In the genomic region with DNA sequence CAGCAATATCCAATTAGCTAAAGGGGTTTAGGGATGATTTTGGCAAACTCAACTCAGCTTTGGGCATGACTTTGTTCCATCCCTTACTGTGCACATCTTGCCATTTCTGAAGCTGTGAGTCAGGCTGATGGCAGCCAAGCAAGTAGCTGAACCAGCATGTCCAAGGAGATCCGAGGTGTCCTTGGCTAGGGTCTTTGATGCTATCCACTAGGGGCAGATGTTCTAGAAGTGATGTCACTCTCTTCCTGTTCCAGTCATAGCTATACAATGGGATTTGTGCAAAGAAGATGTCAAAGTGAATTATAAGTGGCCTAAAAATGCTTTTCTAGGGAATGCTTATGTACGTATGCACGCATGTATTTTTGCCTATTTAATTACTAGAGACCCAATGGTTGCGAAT, we compare ENCODE assay signal across 21 cellular contexts.
DNase-seq lines count a peak whose midpoint lies in the region; ATAC-seq and TF ChIP-seq lines count a peak whose summit lies in the region.
"Had no signal": no experiment of that assay in that cellular context is flagged by ENCODE, and none has a peak within 500 bp of the region (broad histone marks: within the 10 kb centered on the region; RNA-seq: fewer than 3 reads in every experiment).

No MANE protein-coding gene starts in this region.

- H2AK5ac ChIP-seq in IMR-90 (ENCODE audit: low read depth, low read length), result peak overlapping the region; percentile 35; the same call in 1 of the 2 replicates
- H2AK5ac ChIP-seq in mesendoderm (ENCODE audit: low read length), result no peak overlapping the region

- peak; percentile 34; the same call in 1 of the 2 replicates for ATAC-seq in IMR-90 (ENCODE audit: low read depth)
- no peak for ATAC-seq in activated CD4-positive, alpha-beta T cell treated with anti-CD3 and anti-CD28 coated beads for 36 hours
- no peak for ATAC-seq in HG03175 (IDR thresholded peaks at IDR 0.05; ENCODE audit: unreplicated experiment)
- ATAC-seq: lower lobe of right lung; stimulated activated naive CD8-positive, alpha-beta T cell treated with anti-CD3 and anti-CD28 coated beads, Interleukin-15, amount 100 ng/mL, for 72 hours had no signal

- H3K9me3 ChIP-seq in IMR-90 (ENCODE audit: control insufficient read depth, insufficient read depth, low read length), result no peaks in the 10 kb centered on the region
- H3K9me3 ChIP-seq: BLaER1, esophagus squamous epithelium, HAP-1, lower lobe of right lung had no signal

- H3K4me3 ChIP-seq in IMR-90 (ENCODE audit: insufficient read depth, low read depth, low read length) (no peak overlapping the region), choroid plexus epithelial cell (ENCODE audit: low read depth, low read length) (no peak overlapping the region), mesendoderm (ENCODE audit: low read length) (no peak overlapping the region)
- H3K4me3 ChIP-seq: BLaER1, esophagus squamous epithelium, HAP-1, lower lobe of right lung had no signal

- in situ Hi-C loops in IMR-90 (cut with MboI; ENCODE audit: low sequenced_read_pairs), result no loop called here

- H3K27ac Mint-ChIP-seq in activated CD4-positive, alpha-beta T cell treated with anti-CD3 and anti-CD28 coated beads for 36 hours, result no peak overlapping the region
- H3K27ac Mint-ChIP-seq: IgD-negative memory B cell; nephron; stimulated activated naive CD8-positive, alpha-beta T cell treated with anti-CD3 and anti-CD28 coated beads, Interleukin-15, amount 100 ng/mL, for 72 hours had no signal

- no peak overlapping the region for H2AK9ac ChIP-seq in IMR-90 (replicated peaks; ENCODE audit: low read depth, low read length, poor library complexity)

- peak overlapping the region; percentile 40 for H2AFZ ChIP-seq in IMR-90 (replicated peaks; ENCODE audit: low read length, poor library complexity)

- H3K79me1 ChIP-seq in IMR-90 (ENCODE audit: low read depth in 1 of 2, low read length in 2 of 2) (no peaks in the 10 kb centered on the region), mesendoderm (ENCODE audit: low read length) (no peaks in the 10 kb centered on the region)

- H3K27me3 ChIP-seq in IMR-90 (ENCODE audit: control insufficient read depth, insufficient read depth, low read length) (no peaks in the 10 kb centered on the region), mesendoderm (ENCODE audit: insufficient read depth, low read length, poor library complexity) (no peaks in the 10 kb centered on the region)
- H3K27me3 ChIP-seq: BLaER1, esophagus squamous epithelium had no signal

- DNase-seq in AG20443 (ENCODE audit: low spot score), result peak; percentile 21
- DNase-seq in IMR-90, result peak; percentile 82
- peak; percentile 53 for DNase-seq in choroid plexus epithelial cell (ENCODE audit: low read depth)
- DNase-seq in mesendoderm, result peak; percentile 24
- DNase-seq in activated CD4-positive, alpha-beta T cell treated with anti-CD3 and anti-CD28 coated beads for 36 hours, result no peak
- DNase-seq in GM03348 (ENCODE audit: low spot score), result no peak
- DNase-seq in NCI-H524 treated with DMSO at 0.1 percent for 48 hours (lab: John Stamatoyannopoulos, UW), result no peak
- DNase-seq: activated effector memory CD4-positive, alpha-beta T cell treated with anti-CD3 and anti-CD28 coated beads, Interleukin-2, amount 50 U/mL, for 16 hours; amygdala; DMS79 treated with DMSO at 0.1 percent for 48 hours; esophagus squamous epithelium; lower lobe of right lung; NCI-H774; RPMI8226; stimulated activated naive CD8-positive, alpha-beta T cell treated with anti-CD3 and anti-CD28 coated beads, Interleukin-15, amount 100 ng/mL, for 72 hours had no signal

- no peaks in the 10 kb centered on the region for H3K36me3 Mint-ChIP-seq in activated CD4-positive, alpha-beta T cell treated with anti-CD3 and anti-CD28 coated beads for 36 hours (ENCODE audit: low read depth)
- H3K36me3 Mint-ChIP-seq: IgD-negative memory B cell had no signal

- H3K4ac ChIP-seq in IMR-90 (ENCODE audit: low read depth, low read length) (peak overlapping the region; percentile 47; the same call in 1 of the 2 replicates), mesendoderm (ENCODE audit: low read depth, low read length) (no peak overlapping the region)

- no peak overlapping the region for H3K9ac ChIP-seq in IMR-90 (ENCODE audit: low read depth, low read length)
- no peak overlapping the region for H3K9ac ChIP-seq in mesendoderm (ENCODE audit: low read length)
- H3K9ac ChIP-seq: BLaER1 had no signal

- no peaks in the 10 kb centered on the region for H3K79me2 ChIP-seq in mesendoderm (ENCODE audit: control insufficient read depth, insufficient read depth, low read length)

- H4K8ac ChIP-seq in IMR-90 (ENCODE audit: low read depth in 2 of 2, low read length in 2 of 2), result peak overlapping the region in 1 of 2 experiments; percentile 79; a peak in 2 of 4 replicates
- H4K8ac ChIP-seq in mesendoderm (ENCODE audit: low read depth, low read length), result no peak overlapping the region

- peaks cover 15% of the 10 kb centered on the region for H3K4me1 ChIP-seq in IMR-90 (ENCODE audit: control insufficient read depth, insufficient read depth, low read length)
- H3K4me1 ChIP-seq in mesendoderm (ENCODE audit: control insufficient read depth, low read depth, low read length), result no peaks in the 10 kb centered on the region
- H3K4me1 ChIP-seq: BLaER1, esophagus squamous epithelium, HAP-1, lower lobe of right lung had no signal

- POLR2A ChIA-PET in IMR-90 (lab: Charles Lee; ENCODE audit: unreplicated experiment), result no interaction called here
- POLR2A ChIA-PET in activated CD4-positive, alpha-beta T cell treated with anti-CD3 and anti-CD28 coated beads for 36 hours (lab: Charles Lee), result no interaction called here

- peak overlapping the region; percentile 40; the same call in 1 of the 2 replicates for H4K5ac ChIP-seq in IMR-90 (ENCODE audit: low read depth, low read length)
- H4K5ac ChIP-seq in mesendoderm (ENCODE audit: low read length), result no peak overlapping the region

- dilution Hi-C loops in IMR-90 (cut with HindIII; ENCODE audit: low sequenced_read_pairs, unreplicated experiment), result no loop called here

- peak overlapping the region; percentile 63; the same call in 1 of the 2 replicates for H3K18ac ChIP-seq in IMR-90 (ENCODE audit: low read depth, low read length)
- H3K18ac ChIP-seq in mesendoderm (ENCODE audit: low read length), result no peak overlapping the region

- H3K56ac ChIP-seq in IMR-90 (ENCODE audit: extremely low read depth, insufficient read depth, low read length) (no peak overlapping the region), mesendoderm (ENCODE audit: low read length) (no peak overlapping the region)

- H3K27me3 Mint-ChIP-seq in activated CD4-positive, alpha-beta T cell treated with anti-CD3 and anti-CD28 coated beads for 36 hours, result peaks cover 4% of the 10 kb centered on the region
- H3K27me3 Mint-ChIP-seq: stimulated activated naive CD8-positive, alpha-beta T cell treated with anti-CD3 and anti-CD28 coated beads, Interleukin-15, amount 100 ng/mL, for 72 hours had no signal

- H3K4me3 Mint-ChIP-seq in activated CD4-positive, alpha-beta T cell treated with anti-CD3 and anti-CD28 coated beads for 36 hours, result no peak overlapping the region
- H3K4me3 Mint-ChIP-seq: IgD-negative memory B cell; nephron; stimulated activated naive CD8-positive, alpha-beta T cell treated with anti-CD3 and anti-CD28 coated beads, Interleukin-15, amount 100 ng/mL, for 72 hours had no signal

- CTCF ChIA-PET in IMR-90 (lab: Yijun Ruan, JAX), result interaction anchor here (0.7 to 1.3 kb wide), 2 partner anchors 11 kb away, joined by 4 to 7 read pairs; no protein-coding TSS in a partner anchor
- CTCF ChIA-PET in activated CD4-positive, alpha-beta T cell treated with anti-CD3 and anti-CD28 coated beads for 36 hours (lab: Charles Lee), result no interaction called here

- H3K36me3 ChIP-seq in IMR-90 (ENCODE audit: control insufficient read depth, insufficient read depth, low read length) (no peaks in the 10 kb centered on the region), mesendoderm (ENCODE audit: control insufficient read depth, insufficient read depth, low read length) (no peaks in the 10 kb centered on the region)
- H3K36me3 ChIP-seq: BLaER1, esophagus squamous epithelium, HAP-1, lower lobe of right lung had no signal

- TF ChIP-seq CTCF in IMR-90 (conservative IDR thresholded peaks at IDR 0.05; ENCODE audit: low read depth, low read length), result 0 out of 2 replicates have a peak, but pooled peaks have one; percentile 11
- peak; percentile 6 for TF ChIP-seq CTCF in choroid plexus epithelial cell (conservative IDR thresholded peaks at IDR 0.05; ENCODE audit: low read depth, low read length)

- H3K27ac ChIP-seq in IMR-90 (ENCODE audit: insufficient read depth, low read length), result no peak overlapping the region
- H3K27ac ChIP-seq in mesendoderm (ENCODE audit: low read depth, low read length), result no peak overlapping the region
- H3K27ac ChIP-seq: BLaER1, esophagus squamous epithelium, lower lobe of right lung, VCaP had no signal

- peaks cover 2% of the 10 kb centered on the region for H3K9me3 Mint-ChIP-seq in activated CD4-positive, alpha-beta T cell treated with anti-CD3 and anti-CD28 coated beads for 36 hours (ENCODE audit: low read depth)
- H3K9me3 Mint-ChIP-seq: nephron had no signal

- peak overlapping the region; percentile 50 for H3K14ac ChIP-seq in IMR-90 (replicated peaks; ENCODE audit: low read depth, low read length)

- WGBS in IMR-90 (ENCODE audit: extremely low coverage in 2 of 2, insufficient read length in 1 of 2), 2 experiments, result 70% methylated on average over 2 of the region's 4 CpGs; no CpG with 5 or more reads in 1 of the 2 experiments
- WGBS in mesendoderm (ENCODE audit: extremely low coverage, insufficient coverage, low lambda C conversion rate), result no CpG with 5 or more reads among the region's 4 CpGs

- H2BK15ac ChIP-seq in IMR-90 (ENCODE audit: low read depth, low read length) (0 out of 3 replicates have a peak overlapping the region, but pooled peaks have one; percentile 61), mesendoderm (replicated peaks; ENCODE audit: low read depth) (no peak overlapping the region)

- peaks cover 12% of the 10 kb centered on the region for H3K9me1 ChIP-seq in IMR-90 (ENCODE audit: insufficient read depth, low read length)

- TF ChIP-seq RAD21 in IMR-90 (IDR thresholded peaks at IDR 0.05; ENCODE audit: low read length), result no peak

- H3K23ac ChIP-seq in IMR-90 (ENCODE audit: low read depth, low read length) (0 out of 2 replicates have a peak overlapping the region, but pooled peaks have one; percentile 17), mesendoderm (ENCODE audit: low read length) (no peak overlapping the region)

- no peak overlapping the region for H3K4me2 ChIP-seq in IMR-90 (ENCODE audit: low read depth, low read length)
- no peak overlapping the region for H3K4me2 ChIP-seq in mesendoderm (ENCODE audit: low read length)
- H3K4me2 ChIP-seq: BLaER1 had no signal

- peak overlapping the region; percentile 75 for H2BK20ac ChIP-seq in IMR-90 (ENCODE audit: low read depth, low read length)

- peak overlapping the region; percentile 70 for H2BK5ac ChIP-seq in IMR-90 (ENCODE audit: low read depth, low read length, poor library complexity, severe bottlenecking)
- no peak overlapping the region for H2BK5ac ChIP-seq in mesendoderm (ENCODE audit: low read length)

- H2BK120ac ChIP-seq in IMR-90 (ENCODE audit: low read depth, low read length) (peak overlapping the region; percentile 74), mesendoderm (ENCODE audit: low read depth, low read length) (no peak overlapping the region)

- H4K20me1 ChIP-seq in IMR-90 (ENCODE audit: insufficient read depth, low read length), result no peaks in the 10 kb centered on the region
- H4K20me1 ChIP-seq: BLaER1 had no signal

- TF ChIP-seq POLR2A in IMR-90 (IDR thresholded peaks at IDR 0.05; ENCODE audit: low read depth, low read length), result no peak

- BruUV-seq in IMR-90 (replicated peaks; lab: Mats Ljungman, UMichigan), result no TSS peak

- peak overlapping the region; percentile 26; the same call in 1 of the 2 replicates for H4K91ac ChIP-seq in IMR-90 (ENCODE audit: insufficient read depth, low read depth, low read length)

- no peaks in the 10 kb centered on the region for H3K4me1 Mint-ChIP-seq in activated CD4-positive, alpha-beta T cell treated with anti-CD3 and anti-CD28 coated beads for 36 hours
- H3K4me1 Mint-ChIP-seq: IgD-negative memory B cell; nephron; stimulated activated naive CD8-positive, alpha-beta T cell treated with anti-CD3 and anti-CD28 coated beads, Interleukin-15, amount 100 ng/mL, for 72 hours had no signal

- intact Hi-C loops in IMR-90 (cut with micrococcal nuclease), result loop anchor here (10.0 kb wide), 1 partner anchor 298 kb away; no protein-coding TSS in a partner anchor
- intact Hi-C loops in activated CD4-positive, alpha-beta T cell treated with anti-CD3 and anti-CD28 coated beads for 36 hours (cut with DNase I, micrococcal nuclease), result no loop called here

Comparison
In these comparisons a context has a peak if more than half of its experiments do, and no peak if none do; other contexts are left out.
1. DNase-seq: peak in AG20443 (single experiment), IMR-90 (single experiment), choroid plexus epithelial cell (single experiment) and mesendoderm (single experiment); none in activated CD4-positive, alpha-beta T cell treated with anti-CD3 and anti-CD28 coated beads for 36 hours (single experiment), GM03348 (single experiment) and NCI-H524 treated with DMSO at 0.1 percent for 48 hours (single experiment).